Comparison of ENCODE assay signal across 10 cellular contexts in the genomic region with DNA sequence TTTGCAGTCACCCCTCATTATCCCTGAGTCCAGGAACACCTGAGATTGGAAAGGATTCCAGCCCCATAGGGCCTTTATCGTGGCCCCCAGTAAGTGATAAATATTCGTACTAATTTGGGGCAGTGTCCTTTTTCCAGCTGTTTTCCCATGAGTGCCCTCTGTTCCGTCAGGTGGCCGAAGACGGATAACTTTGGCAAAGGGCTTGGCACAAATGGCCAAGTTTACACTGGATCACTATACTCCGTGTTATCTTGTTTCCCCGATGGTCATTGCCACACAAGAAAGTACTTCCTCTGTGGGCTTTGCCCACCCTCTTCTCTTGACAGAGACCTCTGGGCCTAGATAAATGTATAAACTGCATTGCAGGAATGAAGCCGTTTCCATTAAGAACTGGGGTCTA. TPM values are rescaled to one million over a fixed set of nuclear protein-coding genes. Genes with fewer than 3 reads are reported as not detected.
DNase-seq lines count a peak whose midpoint lies in the region; ATAC-seq, FAIRE-seq and TF ChIP-seq lines count a peak whose summit lies in the region.
"Had no signal": no experiment of that assay in that cellular context is flagged by ENCODE, and none has a peak within 500 bp of the region (broad histone marks: within the 10 kb centered on the region; RNA-seq: fewer than 3 reads in every experiment).

No MANE protein-coding gene starts in this region.

- peak overlapping the region; percentile 59 for H3K4me2 ChIP-seq in astrocyte (ENCODE audit: low read length)

- no peak for DNase-seq in activated naive CD4-positive, alpha-beta T cell treated with anti-CD3 and anti-CD28 coated beads for 36 hours
- DNase-seq in astrocyte (ENCODE audit: low read depth) (no peak), type B pancreatic cell (ENCODE audit: extremely low spot score, unreplicated experiment) (no peak), NCI-H345 (lab: John Stamatoyannopoulos, UW) (no peak)
- DNase-seq: activated T-cell treated with anti-CD3 and anti-CD28 coated beads for 4 hours, NCI-H524 had no signal

- peaks cover 12% of the 10 kb centered on the region for H4K20me1 ChIP-seq in astrocyte (ENCODE audit: insufficient read depth, low read length)

- ATAC-seq in GM21381 (IDR thresholded peaks at IDR 0.05; ENCODE audit: unreplicated experiment) (no peak), HG02759 (IDR thresholded peaks at IDR 0.05; ENCODE audit: unreplicated experiment) (no peak)

- intact Hi-C loops in activated naive CD4-positive, alpha-beta T cell treated with anti-CD3 and anti-CD28 coated beads for 36 hours (cut with micrococcal nuclease): loop anchor here (10.0 kb wide), 1 partner anchor 660 kb away; no protein-coding TSS in a partner anchor

- no peaks in the 10 kb centered on the region for H3K9me3 Mint-ChIP-seq in activated naive CD4-positive, alpha-beta T cell treated with anti-CD3 and anti-CD28 coated beads, Interleukin-2, amount 50 U/mL, for 24 hours
- H3K9me3 Mint-ChIP-seq in activated naive CD4-positive, alpha-beta T cell treated with anti-CD3 and anti-CD28 coated beads for 36 hours: no peaks in the 10 kb centered on the region
- H3K9me3 Mint-ChIP-seq in astrocyte (ENCODE audit: unreplicated experiment) (no peaks in the 10 kb centered on the region), type B pancreatic cell (no peaks in the 10 kb centered on the region)

- H3K27ac Mint-ChIP-seq in activated naive CD4-positive, alpha-beta T cell treated with anti-CD3 and anti-CD28 coated beads, Interleukin-2, amount 50 U/mL, for 24 hours: peak overlapping the region; percentile 95
- no peak overlapping the region for H3K27ac Mint-ChIP-seq in activated naive CD4-positive, alpha-beta T cell treated with anti-CD3 and anti-CD28 coated beads for 36 hours
- peak overlapping the region; percentile 95 for H3K27ac Mint-ChIP-seq in astrocyte (ENCODE audit: unreplicated experiment)
- H3K27ac Mint-ChIP-seq in type B pancreatic cell: peak overlapping the region; percentile 94

- peak overlapping the region; percentile 92 for H3K9ac ChIP-seq in astrocyte (ENCODE audit: low read length)
- H3K9ac ChIP-seq in muscle layer of colon (ENCODE audit: low read length): no peak overlapping the region

- peaks cover 9% of the 10 kb centered on the region for H3K36me3 Mint-ChIP-seq in activated naive CD4-positive, alpha-beta T cell treated with anti-CD3 and anti-CD28 coated beads, Interleukin-2, amount 50 U/mL, for 24 hours
- no peaks in the 10 kb centered on the region for H3K36me3 Mint-ChIP-seq in activated naive CD4-positive, alpha-beta T cell treated with anti-CD3 and anti-CD28 coated beads for 36 hours (ENCODE audit: low read depth)
- H3K36me3 Mint-ChIP-seq in astrocyte (ENCODE audit: low read depth, unreplicated experiment): peaks cover 10% of the 10 kb centered on the region
- peaks cover 9% of the 10 kb centered on the region for H3K36me3 Mint-ChIP-seq in type B pancreatic cell

- H2AFZ ChIP-seq in astrocyte (ENCODE audit: low read depth, low read length): no peak overlapping the region

- H3K9me3 ChIP-seq in astrocyte (ENCODE audit: insufficient read depth, low read depth, low read length) (no peaks in the 10 kb centered on the region), muscle layer of colon (ENCODE audit: low read length) (no peaks in the 10 kb centered on the region)

- no peak for TF ChIP-seq CTCF in astrocyte (IDR thresholded peaks at IDR 0.05; ENCODE audit: insufficient read depth, low read depth, low read length)
- no peak for TF ChIP-seq CTCF in type B pancreatic cell (conservative IDR thresholded peaks at IDR 0.05)

- no peak for FAIRE-seq in astrocyte (lab: Jason Lieb, UNC)

- H3K4me1 Mint-ChIP-seq in activated naive CD4-positive, alpha-beta T cell treated with anti-CD3 and anti-CD28 coated beads, Interleukin-2, amount 50 U/mL, for 24 hours: peaks cover 38% of the 10 kb centered on the region
- H3K4me1 Mint-ChIP-seq in activated naive CD4-positive, alpha-beta T cell treated with anti-CD3 and anti-CD28 coated beads for 36 hours (ENCODE audit: low read depth): peaks cover 26% of the 10 kb centered on the region
- H3K4me1 Mint-ChIP-seq in astrocyte (ENCODE audit: low read depth, unreplicated experiment) (peaks cover 59% of the 10 kb centered on the region), type B pancreatic cell (ENCODE audit: unreplicated experiment) (peaks cover 61% of the 10 kb centered on the region)

- H3K36me3 ChIP-seq in astrocyte (ENCODE audit: insufficient read depth, low read length): no peaks in the 10 kb centered on the region
- no peaks in the 10 kb centered on the region for H3K36me3 ChIP-seq in muscle layer of colon (ENCODE audit: insufficient read depth, low read length)

- H3K4me3 ChIP-seq in astrocyte (ENCODE audit: insufficient read depth, low read depth, low read length) (no peak overlapping the region), muscle layer of colon (ENCODE audit: low read depth in 1 of 2, low read length in 2 of 2) (no peak overlapping the region)

- CTCF ChIA-PET in activated naive CD4-positive, alpha-beta T cell treated with anti-CD3 and anti-CD28 coated beads for 36 hours (lab: Charles Lee): interaction anchor here (1.3 to 1.4 kb wide), 3 partner anchors 12 to 34 kb away, joined by 3 to 4 read pairs (median 3); no protein-coding TSS in a partner anchor

- H3K79me2 ChIP-seq in astrocyte (ENCODE audit: insufficient read depth, low read length): peaks cover 84% of the 10 kb centered on the region

- peak overlapping the region; percentile 82 for H3K4me3 Mint-ChIP-seq in activated naive CD4-positive, alpha-beta T cell treated with anti-CD3 and anti-CD28 coated beads, Interleukin-2, amount 50 U/mL, for 24 hours
- H3K4me3 Mint-ChIP-seq in activated naive CD4-positive, alpha-beta T cell treated with anti-CD3 and anti-CD28 coated beads for 36 hours: no peak overlapping the region
- no peak overlapping the region for H3K4me3 Mint-ChIP-seq in astrocyte (ENCODE audit: unreplicated experiment)
- no peak overlapping the region for H3K4me3 Mint-ChIP-seq in type B pancreatic cell

- H3K4me1 ChIP-seq in astrocyte (ENCODE audit: insufficient read depth, low read length) (peaks cover 70% of the 10 kb centered on the region), muscle layer of colon (ENCODE audit: insufficient read depth, low read length) (peaks cover 82% of the 10 kb centered on the region)

- H3K27me3 Mint-ChIP-seq in activated naive CD4-positive, alpha-beta T cell treated with anti-CD3 and anti-CD28 coated beads, Interleukin-2, amount 50 U/mL, for 24 hours: no peaks in the 10 kb centered on the region
- H3K27me3 Mint-ChIP-seq in activated naive CD4-positive, alpha-beta T cell treated with anti-CD3 and anti-CD28 coated beads for 36 hours (ENCODE audit: low read depth): no peaks in the 10 kb centered on the region
- no peaks in the 10 kb centered on the region for H3K27me3 Mint-ChIP-seq in astrocyte (ENCODE audit: low read depth, unreplicated experiment)
- H3K27me3 Mint-ChIP-seq in type B pancreatic cell: no peaks in the 10 kb centered on the region

- H3K27ac ChIP-seq in astrocyte (ENCODE audit: low read depth, low read length) (peak overlapping the region; percentile 100), muscle layer of colon (ENCODE audit: low read depth, low read length) (peak overlapping the region; percentile 68)

- H3K27me3 ChIP-seq in astrocyte (ENCODE audit: insufficient read depth, low read length): no peaks in the 10 kb centered on the region
- no peaks in the 10 kb centered on the region for H3K27me3 ChIP-seq in muscle layer of colon (ENCODE audit: control insufficient read depth in 1 of 2, insufficient read depth in 2 of 2, low read length in 2 of 2)

RNA-seq across cellular contexts. Expression of gene SMAD3, which starts 39.1 kb away (rescaled TPM):
- total RNA-seq in activated naive CD4-positive, alpha-beta T cell treated with anti-CD3 and anti-CD28 coated beads for 36 hours: 10 to 100 TPM; 35.1 to 39.2 TPM
- total RNA-seq in astrocyte: 65.6 and 78.0 TPM in 2 replicates
- total RNA-seq in type B pancreatic cell (ENCODE audit: low replicate concordance): 52.0 and 59.0 TPM in 2 replicates
